1 cellular context compared by ENCODE assay signal in the genomic region with DNA sequence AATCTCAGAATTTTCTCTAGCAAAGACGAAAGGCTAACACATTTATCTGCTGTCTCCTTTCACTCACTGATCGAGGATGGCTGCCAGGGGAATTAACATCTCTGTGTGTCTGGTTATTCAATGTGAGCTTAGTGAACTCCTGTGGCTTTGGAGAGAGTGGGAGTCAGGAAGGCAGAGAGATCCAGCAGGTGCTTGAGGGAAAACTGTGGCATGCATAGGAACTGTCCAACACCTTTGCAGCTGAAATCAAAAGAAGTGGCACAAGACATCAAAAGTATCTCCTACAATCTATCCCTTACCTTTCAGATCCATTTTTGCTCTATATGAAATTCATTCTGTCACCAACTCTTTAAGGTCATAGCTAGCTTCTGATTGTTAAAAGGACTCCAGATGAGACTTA.
A peak's percentile ranks its signal among the peaks of the same experiment; 100 is the strongest.
TF ChIP-seq lines count a peak whose summit lies in the region.

No MANE protein-coding gene starts in this region.

TF ChIP-seq in GM12878, 131 proteins besides CTCF, POLR2A, EP300 and RAD21:
- no peak for TF ChIP-seq CBX3 (IDR thresholded peaks at IDR 0.05; ENCODE audit: borderline replicate concordance, low read depth)
- no peak for TF ChIP-seq SMAD1 (IDR thresholded peaks at IDR 0.05; ENCODE audit: low read depth, partially characterized antibody)
- TF ChIP-seq, protein P1, sequence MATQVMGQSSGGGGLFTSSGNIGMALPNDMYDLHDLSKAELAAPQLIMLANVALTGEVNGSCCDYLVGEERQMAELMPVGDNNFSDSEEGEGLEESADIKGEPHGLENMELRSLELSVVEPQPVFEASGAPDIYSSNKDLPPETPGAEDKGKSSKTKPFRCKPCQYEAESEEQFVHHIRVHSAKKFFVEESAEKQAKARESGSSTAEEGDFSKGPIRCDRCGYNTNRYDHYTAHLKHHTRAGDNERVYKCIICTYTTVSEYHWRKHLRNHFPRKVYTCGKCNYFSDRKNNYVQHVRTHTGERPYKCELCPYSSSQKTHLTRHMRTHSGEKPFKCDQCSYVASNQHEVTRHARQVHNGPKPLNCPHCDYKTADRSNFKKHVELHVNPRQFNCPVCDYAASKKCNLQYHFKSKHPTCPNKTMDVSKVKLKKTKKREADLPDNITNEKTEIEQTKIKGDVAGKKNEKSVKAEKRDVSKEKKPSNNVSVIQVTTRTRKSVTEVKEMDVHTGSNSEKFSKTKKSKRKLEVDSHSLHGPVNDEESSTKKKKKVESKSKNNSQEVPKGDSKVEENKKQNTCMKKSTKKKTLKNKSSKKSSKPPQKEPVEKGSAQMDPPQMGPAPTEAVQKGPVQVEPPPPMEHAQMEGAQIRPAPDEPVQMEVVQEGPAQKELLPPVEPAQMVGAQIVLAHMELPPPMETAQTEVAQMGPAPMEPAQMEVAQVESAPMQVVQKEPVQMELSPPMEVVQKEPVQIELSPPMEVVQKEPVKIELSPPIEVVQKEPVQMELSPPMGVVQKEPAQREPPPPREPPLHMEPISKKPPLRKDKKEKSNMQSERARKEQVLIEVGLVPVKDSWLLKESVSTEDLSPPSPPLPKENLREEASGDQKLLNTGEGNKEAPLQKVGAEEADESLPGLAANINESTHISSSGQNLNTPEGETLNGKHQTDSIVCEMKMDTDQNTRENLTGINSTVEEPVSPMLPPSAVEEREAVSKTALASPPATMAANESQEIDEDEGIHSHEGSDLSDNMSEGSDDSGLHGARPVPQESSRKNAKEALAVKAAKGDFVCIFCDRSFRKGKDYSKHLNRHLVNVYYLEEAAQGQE (IDR thresholded peaks at IDR 0.05; ENCODE audit: low read depth, low read length) = peak; percentile 73
